In genomic region chr11:13525257-13525656, GRCh38 we compare ENCODE assay signal across 11 cellular contexts. TPM values are rescaled to one million over a fixed set of nuclear protein-coding genes. Genes with fewer than 3 reads are reported as not detected.
"Had no signal": no experiment of that assay in that cellular context is flagged by ENCODE, and none has a peak within 500 bp of the region (broad histone marks: within the 10 kb centered on the region; RNA-seq: fewer than 3 reads in every experiment).

No MANE protein-coding gene starts in this region.

- H3K4me3 ChIP-seq: GM23248, HAP-1 had no signal

- H3K9ac ChIP-seq: GM23248 had no signal

- H2AFZ ChIP-seq: GM23248 had no signal

- H3K36me3 ChIP-seq: HAP-1 had no signal

- H3K27ac ChIP-seq: GM23248, HL-60 had no signal

- H3K4me1 ChIP-seq: HAP-1 had no signal

- DNase-seq: GM23248, GOT3, H7, HFFc6, KG1 had no signal

- H3K9me3 ChIP-seq: HAP-1 had no signal

- ATAC-seq: HCT116 had no signal

RNA-seq across cellular contexts. Expression of gene PTH, which starts 29.5 kb away (rescaled TPM):
- total RNA-seq: GM23248, H4, H7, HFFc6, HT1080 had no signal
- polyA plus RNA-seq: GM23248, IgD-negative memory B cell had no signal
